8 cellular contexts compared by ENCODE assay signal in genomic region chr20:44966030-44966961, GRCh38. TPM values are rescaled to one million over a fixed set of nuclear protein-coding genes. Genes with fewer than 3 reads are reported as not detected.
DNase-seq lines count a peak whose midpoint lies in the region; ATAC-seq, FAIRE-seq and TF ChIP-seq lines count a peak whose summit lies in the region.

Gene STK4, plus strand, starts transcription at chr20:44966512. Its CDS starts 57 bp downstream, at chr20:44966569.

- DNase-seq in AG10803 (ENCODE audit: low read depth) (peak; percentile 87), NCI-H446 (lab: John Stamatoyannopoulos, UW) (peak; percentile 88 to 97), cerebellar cortex (ENCODE audit: low spot score) (peak; percentile 92), keratinocyte (ENCODE audit: low read depth, low spot score) (peak; percentile 42)
- peak; percentile 95 for DNase-seq in stimulated activated CD4-positive, alpha-beta T cell treated with anti-CD3 and anti-CD28 coated beads, Interleukin-15, amount 100 ng/mL, for 24 hours

- peak within 1 kb of the TSS; percentile 79 for H3K27ac ChIP-seq in keratinocyte (ENCODE audit: control insufficient read depth, insufficient read depth, low read length)

- H3K4me1 ChIP-seq in keratinocyte (ENCODE audit: control insufficient read depth, extremely low read depth, insufficient read depth, low read length) = peaks cover 34% of the 10 kb centered on the region

- peaks cover 2% of the 10 kb centered on the region for H3K9me1 ChIP-seq in keratinocyte (ENCODE audit: control insufficient read depth, extremely low read depth, insufficient read depth, low read length)

- dilution Hi-C loops in keratinocyte (cut with MboI; ENCODE audit: extremely low pct_ligation_motif_present, low sequenced_read_pairs) = no loop called here

- peak within 1 kb of the TSS; percentile 85 for H2AFZ ChIP-seq in keratinocyte (ENCODE audit: control insufficient read depth, low read length)

- FAIRE-seq in keratinocyte (lab: Jason Lieb, UNC) = no peak

- TF ChIP-seq CTCF in AG10803 (conservative IDR thresholded peaks at IDR 0.05; ENCODE audit: low read length) (peak; percentile 55), keratinocyte (optimal IDR thresholded peaks at IDR 0.05 in 1 of 3, IDR thresholded peaks at IDR 0.05 in 1 of 3, conservative IDR thresholded peaks at IDR 0.05 in 1 of 3; ENCODE audit: extremely low read depth in 1 of 3, insufficient read depth in 2 of 3, low read length in 3 of 3) (peak; percentile 28 to 67 (median 59))

- H3K27me3 ChIP-seq in keratinocyte (ENCODE audit: control insufficient read depth, extremely low read depth, insufficient read depth, low read length) = no peaks in the 10 kb centered on the region

- H3K79me2 ChIP-seq in keratinocyte (ENCODE audit: control insufficient read depth, insufficient read depth, low read length) = peaks cover 50% of the 10 kb centered on the region

- peak within 1 kb of the TSS; percentile 88 for H3K4me2 ChIP-seq in keratinocyte (ENCODE audit: control insufficient read depth, extremely low read depth, insufficient read depth, low read depth, low read length)

- ATAC-seq in GM19025 (IDR thresholded peaks at IDR 0.05; ENCODE audit: low read depth, unreplicated experiment) (peak; percentile 80), HG03342 (IDR thresholded peaks at IDR 0.05; ENCODE audit: unreplicated experiment) (peak; percentile 70)
- ATAC-seq in activated CD4-positive, CD25-positive, alpha-beta regulatory T cell treated with anti-CD3 and anti-CD28 coated beads, Interleukin-2, amount 50 U/mL, for 24 hours = peak; percentile 71 to 73

- H3K9ac ChIP-seq in keratinocyte (ENCODE audit: control insufficient read depth, extremely low read depth, insufficient read depth, low read length) = peak within 1 kb of the TSS; percentile 82

- no peaks in the 10 kb centered on the region for H3K36me3 ChIP-seq in keratinocyte (ENCODE audit: control insufficient read depth in 2 of 2, extremely low read depth in 1 of 2, insufficient read depth in 2 of 2, low read length in 2 of 2)

- no peaks in the 10 kb centered on the region for H3K9me3 ChIP-seq in keratinocyte (ENCODE audit: control insufficient read depth, low read depth, low read length)

- no peaks in the 10 kb centered on the region for H4K20me1 ChIP-seq in keratinocyte (ENCODE audit: control insufficient read depth, extremely low read depth, insufficient read depth, low read length)

- H3K4me3 ChIP-seq in AG10803 (ENCODE audit: low read length) = peak within 1 kb of the TSS; percentile 96
- H3K4me3 ChIP-seq in keratinocyte (ENCODE audit: control insufficient read depth in 2 of 3, extremely low read depth in 1 of 3, insufficient read depth in 2 of 3, low read depth in 1 of 3, low read length in 3 of 3) = peak within 1 kb of the TSS; percentile 78 to 85 (median 79)

RNA-seq across cellular contexts. Expression of gene STK4, which starts in this region (rescaled TPM):
- 23.4 to 30.5 TPM (median 27.4 TPM) in 3 replicates for polyA plus RNA-seq in keratinocyte
- polyA plus RNA-seq in keratinocyte (2011; ENCODE audit: low read depth) = 27.2 TPM
- 17.0 and 24.4 TPM in 2 replicates for polyA plus RNA-seq in keratinocyte (2011; cell fraction: cytosol; rRNA removed)
- 28.5 and 34.3 TPM in 2 replicates for polyA plus RNA-seq in keratinocyte (2011; cell fraction: nucleus; rRNA removed)
- 12.1 and 17.4 TPM in 2 replicates for polyA plus RNA-seq in keratinocyte (2012; ENCODE audit: low replicate concordance)
- polyA minus RNA-seq in keratinocyte = 20.4 to 47.9 TPM (median 30.2 TPM) in 3 replicates
- 19.2 TPM for polyA minus RNA-seq in keratinocyte (2011; cell fraction: cytosol; rRNA and poly(A)+ RNA removed)
- 27.9 and 57.4 TPM in 2 replicates for polyA minus RNA-seq in keratinocyte (2011; cell fraction: nucleus; rRNA and poly(A)+ RNA removed)

Comparison
In these comparisons a context has a peak if more than half of its experiments do, and no peak if none do; other contexts are left out.
1. Peak in every context shown above with its lines: DNase-seq, ATAC-seq, H3K4me3 ChIP-seq and H3K27ac ChIP-seq.
2. DNase-seq: peak in every context shown above with its lines; median percentile 95 in stimulated activated CD4-positive, alpha-beta T cell treated with anti-CD3 and anti-CD28 coated beads, Interleukin-15, amount 100 ng/mL, for 24 hours; 92 in NCI-H446; 92 in cerebellar cortex; 87 in AG10803; 42 in keratinocyte.